ENCODE assay signal across 26 cellular contexts in the genomic region with DNA sequence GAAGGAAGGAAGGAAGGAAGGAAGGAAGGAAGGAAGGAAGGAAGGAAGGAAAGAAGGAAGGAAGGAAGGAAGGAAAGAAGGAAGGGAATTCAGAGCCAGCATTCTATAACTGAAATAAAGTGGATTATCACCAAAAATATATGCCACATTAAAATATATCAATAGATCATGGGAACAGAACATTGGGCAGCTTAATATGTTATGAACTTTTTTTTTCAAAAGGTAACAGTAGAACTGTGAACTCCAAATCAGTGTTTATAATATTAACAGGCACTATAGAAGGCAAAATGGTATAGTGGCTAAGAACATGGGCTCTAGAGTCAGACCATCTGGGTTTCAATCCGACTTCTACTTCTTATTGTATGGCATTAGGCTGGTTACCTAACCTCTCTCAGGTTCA.
"Had no signal": no experiment of that assay in that cellular context is flagged by ENCODE, and none has a peak within 500 bp of the region (broad histone marks: within the 10 kb centered on the region; RNA-seq: fewer than 3 reads in every experiment).

No MANE protein-coding gene starts in this region.

- H3K36me3 ChIP-seq: thoracic aorta, thyroid gland, tibial artery, tibial nerve, upper lobe of right lung, uterus, vagina had no signal

- H3K9me3 ChIP-seq: stomach, suprapubic skin, testis, thoracic aorta, thyroid gland, tibial artery, tibial nerve, transverse colon, upper lobe of left lung, upper lobe of right lung, uterus, vagina had no signal

- H3K4me3 ChIP-seq: stomach, suprapubic skin, testis, thoracic aorta, thyroid gland, tibial artery, tibial nerve, transverse colon, upper lobe of left lung, upper lobe of right lung, uterus, vagina had no signal

- H3K27ac ChIP-seq: stomach, suprapubic skin, testis, thoracic aorta, thyroid gland, tibial artery, tibial nerve, transverse colon, upper lobe of left lung, upper lobe of right lung, uterus, vagina had no signal

- ATAC-seq: stimulated activated effector memory CD8-positive, alpha-beta T cell treated with anti-CD3 and anti-CD28 coated beads, Interleukin-12 subunit alpha, Interleukin-12 subunit beta, amount 100 ng/mL, for 72 hours; stimulated activated memory B cell treated with anti-CD40 and anti-IgM and Interleukin-4, amounts not matched to agents 10 μg/mL and 1 μg/mL and 100 μg/mL, for 72 hours; stimulated activated naive B cell treated with anti-CD40 and anti-IgM and Interleukin-4, amounts not matched to agents 10 μg/mL and 1 μg/mL and 100 μg/mL, for 72 hours; stimulated activated naive CD8-positive, alpha-beta T cell treated with anti-CD3 and anti-CD28 coated beads, Interleukin-15, amount 100 ng/mL, for 72 hours; stimulated activated naive CD8-positive, alpha-beta T cell treated with anti-CD3 and anti-CD28 coated beads, Interleukin-15, Interleukin-2, amounts not matched to agents 100 U/mL and 50 U/mL, for 24 hours; upper lobe of right lung had no signal

- DNase-seq: stimulated activated CD4-positive, alpha-beta T cell treated with anti-CD3 and anti-CD28 coated beads, Interleukin-2, amount 100 ng/mL, for 48 hours; stimulated activated CD4-positive, alpha-beta T cell treated with anti-CD3 and anti-CD28 coated beads, Interleukin-4, amount 100 ng/mL, for 1 hour; stimulated activated CD4-positive, alpha-beta T cell treated with anti-CD3 and anti-CD28 coated beads, Interleukin-4, amount 100 ng/mL, for 24 hours; stimulated activated CD4-positive, alpha-beta T cell treated with anti-CD3 and anti-CD28 coated beads, Interleukin-4, amount 100 ng/mL, for 4 hours; stimulated activated CD8-positive, alpha-beta memory T cell treated with anti-CD3 and anti-CD28 coated beads, Interleukin-4, amount 100 ng/mL, for 48 hours; stimulated activated naive B cell treated with anti-CD40 and anti-IgM and Interleukin-4, amounts not matched to agents 10 μg/mL and 1 μg/mL and 100 μg/mL, for 72 hours; stimulated activated naive CD4-positive, alpha-beta T cell; stimulated activated naive CD4-positive, alpha-beta T cell treated with Interleukin-2 at 50 U/mL for 16 hours; stimulated activated naive CD8-positive, alpha-beta T cell treated with anti-CD3 and anti-CD28 coated beads, Interleukin-15, amount 100 ng/mL, for 72 hours; stimulated activated naive CD8-positive, alpha-beta T cell treated with anti-CD3 and anti-CD28 coated beads, Interleukin-15, Interleukin-2, amounts not matched to agents 100 U/mL and 50 U/mL, for 24 hours; stomach; substantia nigra; testis; thyroid gland; tibial artery; transverse colon; trophoblast cell; upper lobe of left lung; upper lobe of right lung; uterus had no signal

- H3K4me1 ChIP-seq: stomach, suprapubic skin, testis, thyroid gland, tibial nerve, transverse colon, upper lobe of left lung, upper lobe of right lung, uterus, vagina had no signal

- H3K27me3 ChIP-seq: stomach, suprapubic skin, testis, thyroid gland, tibial artery, tibial nerve, transverse colon, upper lobe of left lung, upper lobe of right lung, uterus, vagina had no signal
